8 cellular contexts compared by ENCODE assay signal in genomic region chr6:42099340-42100028, GRCh38. TPM values are rescaled to one million over a fixed set of nuclear protein-coding genes. Genes with fewer than 3 reads are reported as not detected.
DNase-seq lines count a peak whose midpoint lies in the region; ATAC-seq and TF ChIP-seq lines count a peak whose summit lies in the region.

No MANE protein-coding gene starts in this region.

- H3K27me3 ChIP-seq in prostate gland (replicated peaks; ENCODE audit: insufficient read depth) (no peaks in the 10 kb centered on the region), MM.1S (replicated peaks; ENCODE audit: insufficient read depth, low read length) (no peaks in the 10 kb centered on the region)

- H3K9ac ChIP-seq in MM.1S (ENCODE audit: low read length): no peak overlapping the region

- peaks cover 10% of the 10 kb centered on the region for H3K4me1 ChIP-seq in prostate gland (replicated peaks)
- peaks cover 4% of the 10 kb centered on the region; the same call in 1 of the 2 replicates for H3K4me1 ChIP-seq in MM.1S (ENCODE audit: low read length)

- no peaks in the 10 kb centered on the region for H3K79me2 ChIP-seq in MM.1S (ENCODE audit: low read length)

- H3K4me2 ChIP-seq in MM.1S (ENCODE audit: low read depth, low read length): no peak overlapping the region

- TF ChIP-seq POLR2A in prostate gland (IDR thresholded peaks at IDR 0.05): peak; percentile 14

- no peak for ATAC-seq in HG03108 (IDR thresholded peaks at IDR 0.05; ENCODE audit: unreplicated experiment)

- 34% methylated on average over 13 of the region's 13 CpGs for WGBS in prostate gland

- no peaks in the 10 kb centered on the region for H3F3A ChIP-seq in MM.1S (ENCODE audit: insufficient read depth, low read length)

- H2AFZ ChIP-seq in MM.1S (ENCODE audit: low read length): no peak overlapping the region

- H3K9me3 ChIP-seq in prostate gland (no peaks in the 10 kb centered on the region), MM.1S (replicated peaks; ENCODE audit: insufficient read depth, low read length) (no peaks in the 10 kb centered on the region)

- DNase-seq in EL (peak; percentile 74), NCI-H526 treated with DMSO at 0.1 percent for 48 hours (lab: John Stamatoyannopoulos, UW) (peak; percentile 4), epithelial cell of esophagus (ENCODE audit: low read depth) (peak; percentile 90), prostate gland (ENCODE audit: low spot score) (peak; percentile 86), anterior cingulate cortex (lab: John Stamatoyannopoulos, UW) (no peak), MM.1S (no peak), NCI-H2196 (lab: John Stamatoyannopoulos, UW; ENCODE audit: unreplicated experiment) (no peak)

- TF ChIP-seq CTCF in epithelial cell of esophagus (IDR thresholded peaks at IDR 0.05; ENCODE audit: insufficient read depth, low read depth, low read length, missing control alignments): no peak
- TF ChIP-seq CTCF in prostate gland (IDR thresholded peaks at IDR 0.05): peak in 1 of 4 experiments; percentile 3
- TF ChIP-seq CTCF in MM.1S (IDR thresholded peaks at IDR 0.05; ENCODE audit: low read length): no peak

- intact Hi-C loops in prostate gland (cut with DNase I): no loop called here

- H4K20me1 ChIP-seq in MM.1S (ENCODE audit: insufficient read depth, low read length): no peaks in the 10 kb centered on the region

- H3K9me2 ChIP-seq in MM.1S (replicated peaks; ENCODE audit: insufficient read depth, low read length): no peaks in the 10 kb centered on the region

- H3K27ac ChIP-seq in prostate gland (peak overlapping the region; percentile 56 to 76), MM.1S (ENCODE audit: low read length) (no peak overlapping the region)

- no peak overlapping the region for H3K4me3 ChIP-seq in epithelial cell of esophagus (ENCODE audit: low read length)
- H3K4me3 ChIP-seq in prostate gland: no peak overlapping the region
- H3K4me3 ChIP-seq in MM.1S (ENCODE audit: low read length): no peak overlapping the region

- H3K36me3 ChIP-seq in prostate gland (no peaks in the 10 kb centered on the region), MM.1S (replicated peaks; ENCODE audit: insufficient read depth, low read length) (no peaks in the 10 kb centered on the region)

RNA-seq across cellular contexts. Expression of gene C6orf132, which starts 42.9 kb away (rescaled TPM):
- 10 to 100 TPM; 30.8 to 45.9 TPM for total RNA-seq in prostate gland

RNA-seq across cellular contexts. Expression of gene TAF8, which starts 49.2 kb away (rescaled TPM):
- total RNA-seq in prostate gland: 10 to 100 TPM; 35.4 to 42.5 TPM

Comparison
In these comparisons a context has a peak if more than half of its experiments do, and no peak if none do; other contexts are left out.
1. DNase-seq: peak in EL (single experiment), NCI-H526 treated with DMSO at 0.1 percent for 48 hours (single experiment), epithelial cell of esophagus (single experiment) and prostate gland (single experiment); none in anterior cingulate cortex (0 of 58), MM.1S (single experiment) and NCI-H2196 (single experiment).